Comparison of ENCODE assay signal across 9 cellular contexts in the genomic region with DNA sequence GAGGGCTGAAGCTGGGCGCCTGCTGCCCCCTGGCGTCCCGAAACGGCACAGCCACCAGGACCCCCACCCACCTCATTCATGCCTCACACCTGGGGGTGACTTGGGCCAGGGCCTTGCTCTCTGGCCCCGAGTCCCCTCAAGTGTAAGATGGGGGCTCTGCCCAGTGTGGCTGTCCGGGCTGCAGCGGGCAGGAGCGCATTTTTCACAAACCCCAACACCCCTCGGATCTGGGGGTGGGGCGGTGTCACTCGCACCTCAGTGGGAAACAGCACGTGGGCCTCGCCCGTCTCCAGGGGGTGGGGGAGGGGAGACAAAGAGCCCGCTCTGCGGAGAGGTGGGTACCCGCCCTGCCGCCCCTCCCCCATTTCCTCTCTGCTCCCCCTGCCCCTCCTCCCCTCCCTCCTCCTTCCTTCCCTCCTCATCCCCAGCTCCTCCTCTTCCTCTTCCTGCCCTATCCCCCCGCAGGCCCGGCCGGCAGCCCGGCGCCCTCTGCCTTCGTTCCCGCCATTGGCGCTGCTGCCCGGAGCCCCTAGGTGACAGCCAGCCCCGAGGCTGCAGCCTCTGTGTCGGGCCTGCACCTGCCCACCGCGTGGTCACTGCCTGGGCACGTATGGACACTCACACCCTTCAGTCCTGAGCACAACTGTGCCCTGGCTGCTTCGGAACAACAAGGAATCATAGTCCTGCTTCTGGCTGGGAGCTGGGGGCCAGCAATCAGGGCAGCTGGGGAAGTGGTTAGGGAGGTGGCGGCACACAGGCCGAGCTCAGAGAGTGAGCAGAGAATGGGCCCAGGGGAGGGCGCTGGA. TPM values are rescaled to one million over a fixed set of nuclear protein-coding genes. Genes with fewer than 3 reads are reported as not detected.
DNase-seq lines count a peak whose midpoint lies in the region; ATAC-seq and TF ChIP-seq lines count a peak whose summit lies in the region.
"Had no signal": no experiment of that assay in that cellular context is flagged by ENCODE, and none has a peak within 500 bp of the region (broad histone marks: within the 10 kb centered on the region; RNA-seq: fewer than 3 reads in every experiment).

No MANE protein-coding gene starts in this region.

- H3K4me3 ChIP-seq in PC-9 (peak overlapping the region; percentile 62; the same call in 1 of the 2 replicates), osteoblast (ENCODE audit: insufficient read depth, low read length) (peak overlapping the region; percentile 77), SJCRH30 (no peak overlapping the region)
- H3K4me3 ChIP-seq: SJSA1 had no signal

- H3K9me3 ChIP-seq in PC-9 (ENCODE audit: insufficient read depth, low read depth) (no peaks in the 10 kb centered on the region), osteoblast (ENCODE audit: low read depth, low read length) (no peaks in the 10 kb centered on the region), SJCRH30 (replicated peaks) (no peaks in the 10 kb centered on the region)
- H3K9me3 ChIP-seq: SJSA1 had no signal

- DNase-seq in COR-L47 (lab: John Stamatoyannopoulos, UW) (peak; percentile 81), HPDE6-E6E7 (ENCODE audit: extremely low spot score) (peak; percentile 34), PC-9 (peak; percentile 50 to 57), foreskin keratinocyte (peak in 1 of 2 donors; percentile 49), osteoblast (ENCODE audit: insufficient read length, low spot score, missing footprints) (peak; percentile 93), NCI-H2107 treated with DMSO at 0.1 percent for 48 hours (lab: John Stamatoyannopoulos, UW; ENCODE audit: unreplicated experiment) (no peak), SJCRH30 (no peak)
- peak; percentile 47 for DNase-seq in activated effector memory CD4-positive, alpha-beta T cell treated with Interleukin-2 at 50 U/mL for 16 hours

- 0 out of 2 replicates have a peak, but pooled peaks cover 3% of the 10 kb centered on the region for H3F3A ChIP-seq in PC-9 (ENCODE audit: insufficient read depth, low read depth)

- H3K79me2 ChIP-seq in PC-9 (ENCODE audit: low read depth): no peaks in the 10 kb centered on the region
- H3K79me2 ChIP-seq in osteoblast (ENCODE audit: insufficient read depth, low read length): no peaks in the 10 kb centered on the region

- peak; percentile 91 for TF ChIP-seq CTCF in PC-9 (conservative IDR thresholded peaks at IDR 0.05)
- TF ChIP-seq CTCF in foreskin keratinocyte (conservative IDR thresholded peaks at IDR 0.05): peak; percentile 87
- peak; percentile 74 for TF ChIP-seq CTCF in osteoblast (IDR thresholded peaks at IDR 0.05; ENCODE audit: extremely low read depth, low read depth, low read length)

- peaks cover 8% of the 10 kb centered on the region; the same call in 1 of the 2 replicates for H3K4me1 ChIP-seq in PC-9 (replicated peaks; ENCODE audit: insufficient read depth)
- H3K4me1 ChIP-seq in foreskin keratinocyte: peaks cover 3% of the 10 kb centered on the region
- peaks cover 6% of the 10 kb centered on the region for H3K4me1 ChIP-seq in osteoblast (ENCODE audit: insufficient read depth, low read length)
- H3K4me1 ChIP-seq in SJCRH30: peaks cover 11% of the 10 kb centered on the region; the same call in 1 of the 2 replicates

- no TSS peak for BruUV-seq in PC-9 (replicated peaks; lab: Mats Ljungman, UMichigan)

- H2AFZ ChIP-seq in PC-9: peak overlapping the region; percentile 81; the same call in 1 of the 2 replicates
- H2AFZ ChIP-seq in osteoblast (ENCODE audit: low read length): peak overlapping the region; percentile 95

- H3K27me3 ChIP-seq in PC-9 (ENCODE audit: insufficient read depth, low read depth): no peaks in the 10 kb centered on the region
- no peaks in the 10 kb centered on the region for H3K27me3 ChIP-seq in foreskin keratinocyte
- no peaks in the 10 kb centered on the region for H3K27me3 ChIP-seq in osteoblast (ENCODE audit: insufficient read depth, low read length)
- no peaks in the 10 kb centered on the region for H3K27me3 ChIP-seq in SJCRH30
- H3K27me3 ChIP-seq: SJSA1 had no signal

- no peaks in the 10 kb centered on the region for H3K9me2 ChIP-seq in PC-9 (ENCODE audit: insufficient read depth)

- ATAC-seq in foreskin keratinocyte: peak; percentile 36

- intact Hi-C loops in PC-9 (cut with micrococcal nuclease; ENCODE audit: unreplicated experiment): loop anchor here (1.0 to 2.0 kb wide), 3 partner anchors 38 to 464 kb away; no protein-coding TSS in a partner anchor

- CTCF ChIA-PET in PC-9 (lab: Charles Lee): interaction anchor here (0.5 to 1.5 kb wide), 7 partner anchors 10 to 585 kb away, joined by 3 to 7 read pairs (median 4); a partner anchor contains a TSS

- POLR2A ChIA-PET in PC-9 (lab: Charles Lee; ENCODE audit: unreplicated experiment): interaction anchor here (0.6 to 1.0 kb wide), 2 partner anchors 10 to 37 kb away, joined by 6 to 30 read pairs; a partner anchor contains a TSS

- peak overlapping the region; percentile 63 for H3K27ac ChIP-seq in PC-9
- no peak overlapping the region for H3K27ac ChIP-seq in foreskin keratinocyte
- no peak overlapping the region for H3K27ac ChIP-seq in osteoblast (ENCODE audit: low read depth, low read length)
- no peak overlapping the region for H3K27ac ChIP-seq in SJCRH30
- H3K27ac ChIP-seq: SJSA1 had no signal

- H4K20me1 ChIP-seq in PC-9 (ENCODE audit: insufficient read depth) (no peaks in the 10 kb centered on the region), osteoblast (ENCODE audit: insufficient read depth, low read length) (no peaks in the 10 kb centered on the region)

- no peaks in the 10 kb centered on the region for H3K36me3 ChIP-seq in PC-9 (ENCODE audit: low read depth)
- no peaks in the 10 kb centered on the region for H3K36me3 ChIP-seq in osteoblast (ENCODE audit: insufficient read depth, low read length)
- no peaks in the 10 kb centered on the region for H3K36me3 ChIP-seq in SJCRH30
- H3K36me3 ChIP-seq: SJSA1 had no signal

- H3K4me2 ChIP-seq in PC-9 (peak overlapping the region; percentile 94), osteoblast (ENCODE audit: insufficient read depth, low read length) (peak overlapping the region; percentile 88)

RNA-seq across cellular contexts. Expression of a gene that starts 6.8 kb away (rescaled TPM):
- 5.1 and 7.6 TPM in 2 replicates for total RNA-seq in PC-9 (2021)
- 2.4 and 3.2 TPM in 2 replicates for total RNA-seq in foreskin keratinocyte
- polyA plus RNA-seq in foreskin keratinocyte: 2.6 and 2.8 TPM in 2 replicates
- total RNA-seq in osteoblast: 10.9 and 13.3 TPM in 2 replicates
- not detected in 2 replicates for total RNA-seq in SJCRH30 (2014; rRNA removed; shearing (Covaris generic))

RNA-seq across cellular contexts. Expression of a gene that starts 36.8 kb away (rescaled TPM):
- total RNA-seq in PC-9 (2021) (10.7 and 14.1 TPM in 2 replicates), foreskin keratinocyte (36.9 and 52.6 TPM in 2 replicates), osteoblast (2.5 and 3.8 TPM in 2 replicates)
- polyA plus RNA-seq in foreskin keratinocyte: 165 and 166 TPM in 2 replicates
- not detected in 2 replicates for total RNA-seq in SJCRH30 (2014; rRNA removed; shearing (Covaris generic))

Comparison
In these comparisons a context has a peak if more than half of its experiments do, and no peak if none do; other contexts are left out.
1. DNase-seq: peak in COR-L47 (single experiment), HPDE6-E6E7 (single experiment), PC-9 (2 of 2), activated effector memory CD4-positive, alpha-beta T cell treated with Interleukin-2 at 50 U/mL for 16 hours (single experiment) and osteoblast (single experiment); none in NCI-H2107 treated with DMSO at 0.1 percent for 48 hours (single experiment) and SJCRH30 (0 of 2).
2. Peak in every context shown above with its lines, with median percentiles within 50 percentile points of each other: CTCF ChIP-seq.